In genomic region chr18:80229766-80230745, GRCh38 we compare ENCODE assay signal across 14 cellular contexts.
"Had no signal": no experiment of that assay in that cellular context is flagged by ENCODE, and none has a peak within 500 bp of the region (broad histone marks: within the 10 kb centered on the region; RNA-seq: fewer than 3 reads in every experiment).

No MANE protein-coding gene starts in this region.

- H3K4me1 ChIP-seq: upper lobe of left lung had no signal

- H3K9me3 Mint-ChIP-seq: stimulated activated naive CD8-positive, alpha-beta T cell treated with anti-CD3 and anti-CD28 coated beads, Interleukin-15, Interleukin-2, amounts not matched to agents 100 ng/mL and 50 ng/mL, for 24 hours had no signal

- H3K36me3 ChIP-seq: brain microvascular endothelial cell, upper lobe of left lung had no signal

- H3K36me3 Mint-ChIP-seq: naive thymus-derived CD8-positive, alpha-beta T cell had no signal

- H3K27me3 ChIP-seq: brain microvascular endothelial cell, upper lobe of left lung had no signal

- H3K27ac ChIP-seq: brain microvascular endothelial cell, upper lobe of left lung had no signal

- H3K4me1 Mint-ChIP-seq: naive thymus-derived CD8-positive, alpha-beta T cell had no signal

- ATAC-seq: naive thymus-derived CD8-positive, alpha-beta T cell; sciatic nerve had no signal

- H3K4me3 Mint-ChIP-seq: naive thymus-derived CD8-positive, alpha-beta T cell; stimulated activated naive CD8-positive, alpha-beta T cell treated with anti-CD3 and anti-CD28 coated beads, Interleukin-15, Interleukin-2, amounts not matched to agents 100 ng/mL and 50 ng/mL, for 24 hours had no signal

- H3K4me3 ChIP-seq: upper lobe of left lung had no signal

- H3K27ac Mint-ChIP-seq: stimulated activated naive CD8-positive, alpha-beta T cell treated with anti-CD3 and anti-CD28 coated beads, Interleukin-15, Interleukin-2, amounts not matched to agents 100 ng/mL and 50 ng/mL, for 24 hours had no signal

- DNase-seq: activated CD4-positive, alpha-beta T cell treated with anti-CD3 and anti-CD28 coated beads, Interleukin-2, amount 50 U/mL, for 1 hour; activated naive CD4-positive, alpha-beta T cell treated with Interleukin-2 at 50 U/mL for 16 hours; activated T-cell treated with anti-CD3 and anti-CD28 coated beads for 4 hours; anterior cingulate cortex; brain microvascular endothelial cell; cerebellar nuclear complex; effector memory CD4-positive, alpha-beta T cell; kidney; left ventricle myocardium superior; mesenchymal stem cell; naive thymus-derived CD8-positive, alpha-beta T cell had no signal
